12 cellular contexts compared by ENCODE assay signal in the genomic region with DNA sequence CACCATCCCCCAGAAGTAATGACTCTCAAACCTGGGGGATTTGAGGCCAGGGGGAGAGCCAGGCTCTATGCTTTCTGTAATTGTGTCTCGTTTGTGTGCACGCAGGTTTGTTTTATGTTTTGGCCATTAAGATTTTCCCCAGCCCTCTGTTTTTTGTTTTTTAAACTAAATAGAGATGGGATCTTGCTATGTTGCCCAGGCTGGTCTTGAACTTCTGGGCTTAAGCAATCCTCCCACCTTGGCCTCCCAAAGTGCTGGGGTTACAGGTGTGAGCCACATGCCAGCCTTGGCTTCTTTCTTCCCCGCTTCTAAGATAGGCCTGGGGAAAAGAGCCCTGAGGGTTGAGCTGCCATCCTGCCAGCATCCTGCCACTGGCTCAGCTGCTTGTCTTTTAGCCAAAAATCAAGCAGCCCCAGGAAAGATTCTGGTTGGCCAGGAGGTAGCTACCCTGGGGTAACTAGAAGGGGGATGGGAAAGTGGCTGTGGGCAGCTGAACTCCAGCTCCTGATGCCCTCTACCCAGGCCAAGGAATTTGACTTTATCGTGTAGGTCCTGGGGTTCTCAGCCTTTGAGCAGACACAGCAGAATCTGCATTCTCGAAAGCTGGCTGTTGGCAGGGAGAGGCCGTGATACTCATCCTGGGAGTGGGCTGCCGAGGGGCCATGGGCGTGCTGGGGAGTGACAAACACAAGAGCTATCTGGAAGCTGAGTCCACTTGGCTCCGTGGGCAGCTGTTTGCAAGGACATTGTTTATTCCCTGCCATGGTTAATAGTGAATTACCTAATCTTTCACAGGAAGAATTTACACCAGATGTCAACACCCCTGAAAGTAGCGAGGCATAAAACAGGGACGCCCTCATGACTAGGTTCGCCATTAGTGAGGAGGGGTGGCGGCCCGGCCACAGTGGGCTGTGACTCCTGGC. TPM values are rescaled to one million over a fixed set of nuclear protein-coding genes. Genes with fewer than 3 reads are reported as not detected.
A peak's percentile ranks its signal among the peaks of the same experiment; 100 is the strongest.
DNase-seq lines count a peak whose midpoint lies in the region; ATAC-seq and TF ChIP-seq lines count a peak whose summit lies in the region.
"Had no signal": no experiment of that assay in that cellular context is flagged by ENCODE, and none has a peak within 500 bp of the region (broad histone marks: within the 10 kb centered on the region; RNA-seq: fewer than 3 reads in every experiment).

No MANE protein-coding gene starts in this region.

- H3K36me3 ChIP-seq in right atrium auricular region (no peaks in the 10 kb centered on the region), skeletal muscle satellite cell (ENCODE audit: insufficient read depth, low read length) (peaks cover 22% of the 10 kb centered on the region)
- H3K36me3 ChIP-seq in effector memory CD4-positive, alpha-beta T cell (ENCODE audit: control insufficient read depth, insufficient read depth, low read length): peaks cover 11% of the 10 kb centered on the region

- POLR2A ChIA-PET in WTC11 (lab: Charles Lee): no interaction called here

- intact Hi-C loops in dorsolateral prefrontal cortex (cut with DNase I): no loop called here

- 0 out of 2 replicates have a peak, but pooled peaks cover 2% of the 10 kb centered on the region for H3K4me1 Mint-ChIP-seq in WTC11

- no peak overlapping the region for H3K4me3 ChIP-seq in right atrium auricular region
- H3K4me3 ChIP-seq in skeletal muscle satellite cell (ENCODE audit: low read length): no peak overlapping the region
- no peak overlapping the region for H3K4me3 ChIP-seq in dorsolateral prefrontal cortex
- no peak overlapping the region for H3K4me3 ChIP-seq in effector memory CD4-positive, alpha-beta T cell (ENCODE audit: insufficient read depth, low read depth, low read length, poor library complexity, severe bottlenecking)
- H3K4me3 ChIP-seq: K562 had no signal

- peak overlapping the region; percentile 69 to 80 for H3K27ac ChIP-seq in right atrium auricular region
- no peak overlapping the region for H3K27ac ChIP-seq in dorsolateral prefrontal cortex
- no peak overlapping the region for H3K27ac ChIP-seq in effector memory CD4-positive, alpha-beta T cell (ENCODE audit: insufficient read depth, low read length, poor library complexity, severe bottlenecking)
- H3K27ac ChIP-seq: VCaP had no signal

- CTCF ChIA-PET in WTC11 (lab: Charles Lee): interaction anchor here (0.6 to 3.0 kb wide), 6 partner anchors 13 to 1329 kb away, joined by 3 to 11 read pairs (median 6); no protein-coding TSS in a partner anchor

- H3K4me2 ChIP-seq in skeletal muscle satellite cell (ENCODE audit: low read length): peak overlapping the region; percentile 32

- peak; percentile 9 for DNase-seq in EL
- no peak for DNase-seq in WTC11 (ENCODE audit: low spot score)
- DNase-seq in right atrium auricular region (ENCODE audit: low spot score): no peak
- no peak for DNase-seq in DMS53 (lab: John Stamatoyannopoulos, UW)
- no peak for DNase-seq in NCI-H128 (lab: John Stamatoyannopoulos, UW; ENCODE audit: unreplicated experiment)
- no peak for DNase-seq in dorsolateral prefrontal cortex
- DNase-seq in effector memory CD4-positive, alpha-beta T cell: no peak
- DNase-seq: occipital lobe had no signal

- H3K9ac ChIP-seq in skeletal muscle satellite cell (ENCODE audit: low read depth, low read length): peak overlapping the region; percentile 33

- H3K27me3 ChIP-seq in right atrium auricular region (no peaks in the 10 kb centered on the region), skeletal muscle satellite cell (ENCODE audit: control insufficient read depth, insufficient read depth, low read length) (no peaks in the 10 kb centered on the region), dorsolateral prefrontal cortex (no peaks in the 10 kb centered on the region)
- H3K27me3 ChIP-seq in effector memory CD4-positive, alpha-beta T cell (replicated peaks; ENCODE audit: control insufficient read depth, insufficient read depth, low read length, poor library complexity, severe bottlenecking): no peaks in the 10 kb centered on the region

- no peaks in the 10 kb centered on the region for H3K9me3 ChIP-seq in right atrium auricular region
- H3K9me3 ChIP-seq in skeletal muscle satellite cell (replicated peaks; ENCODE audit: low read length): no peaks in the 10 kb centered on the region
- no peaks in the 10 kb centered on the region for H3K9me3 ChIP-seq in effector memory CD4-positive, alpha-beta T cell (ENCODE audit: control insufficient read depth, low read length)

- H3K4me3 Mint-ChIP-seq in WTC11: no peak overlapping the region
- H3K4me3 Mint-ChIP-seq: activated naive CD8-positive, alpha-beta T cell had no signal

- H3K36me3 Mint-ChIP-seq in WTC11: no peaks in the 10 kb centered on the region
- H3K36me3 Mint-ChIP-seq: activated naive CD8-positive, alpha-beta T cell had no signal

- H3K27ac Mint-ChIP-seq in WTC11: peak overlapping the region; percentile 15; the same call in 1 of the 2 replicates

- H3K4me1 ChIP-seq in right atrium auricular region (peaks cover 0 to 20% of the 10 kb centered on the region in 2 donors), skeletal muscle satellite cell (ENCODE audit: control insufficient read depth, insufficient read depth, low read length) (peaks cover 35% of the 10 kb centered on the region)
- no peaks in the 10 kb centered on the region for H3K4me1 ChIP-seq in effector memory CD4-positive, alpha-beta T cell (ENCODE audit: control insufficient read depth, insufficient read depth, low read length, poor library complexity, severe bottlenecking)

- no peaks in the 10 kb centered on the region for H3K9me3 Mint-ChIP-seq in WTC11

- H3K27me3 Mint-ChIP-seq in WTC11 (ENCODE audit: low read depth): no peaks in the 10 kb centered on the region
- H3K27me3 Mint-ChIP-seq: activated naive CD8-positive, alpha-beta T cell had no signal

- TF ChIP-seq CTCF in WTC11 (IDR thresholded peaks at IDR 0.05) (no peak), right atrium auricular region (IDR thresholded peaks at IDR 0.05) (no peak), dorsolateral prefrontal cortex (IDR thresholded peaks at IDR 0.05 in 54 of 56, conservative IDR thresholded peaks at IDR 0.05 in 2 of 56; ENCODE audit: low read depth in 1 of 56, partially characterized antibody in 56 of 56) (no peak)

- ATAC-seq in WTC11: no peak

TF ChIP-seq in WTC11, 78 proteins besides CTCF, POLR2A, EP300 and RAD21:
- TF ChIP-seq HMGA2 (CRISPR knock-in tag; IDR thresholded peaks at IDR 0.05) (no peak), FOXK1 (CRISPR knock-in tag; IDR thresholded peaks at IDR 0.05) (no peak), ZNF121 (CRISPR knock-in tag; IDR thresholded peaks at IDR 0.05) (peak; percentile 26; the same call in 1 of the 2 replicates)
- TF ChIP-seq, protein P1, sequence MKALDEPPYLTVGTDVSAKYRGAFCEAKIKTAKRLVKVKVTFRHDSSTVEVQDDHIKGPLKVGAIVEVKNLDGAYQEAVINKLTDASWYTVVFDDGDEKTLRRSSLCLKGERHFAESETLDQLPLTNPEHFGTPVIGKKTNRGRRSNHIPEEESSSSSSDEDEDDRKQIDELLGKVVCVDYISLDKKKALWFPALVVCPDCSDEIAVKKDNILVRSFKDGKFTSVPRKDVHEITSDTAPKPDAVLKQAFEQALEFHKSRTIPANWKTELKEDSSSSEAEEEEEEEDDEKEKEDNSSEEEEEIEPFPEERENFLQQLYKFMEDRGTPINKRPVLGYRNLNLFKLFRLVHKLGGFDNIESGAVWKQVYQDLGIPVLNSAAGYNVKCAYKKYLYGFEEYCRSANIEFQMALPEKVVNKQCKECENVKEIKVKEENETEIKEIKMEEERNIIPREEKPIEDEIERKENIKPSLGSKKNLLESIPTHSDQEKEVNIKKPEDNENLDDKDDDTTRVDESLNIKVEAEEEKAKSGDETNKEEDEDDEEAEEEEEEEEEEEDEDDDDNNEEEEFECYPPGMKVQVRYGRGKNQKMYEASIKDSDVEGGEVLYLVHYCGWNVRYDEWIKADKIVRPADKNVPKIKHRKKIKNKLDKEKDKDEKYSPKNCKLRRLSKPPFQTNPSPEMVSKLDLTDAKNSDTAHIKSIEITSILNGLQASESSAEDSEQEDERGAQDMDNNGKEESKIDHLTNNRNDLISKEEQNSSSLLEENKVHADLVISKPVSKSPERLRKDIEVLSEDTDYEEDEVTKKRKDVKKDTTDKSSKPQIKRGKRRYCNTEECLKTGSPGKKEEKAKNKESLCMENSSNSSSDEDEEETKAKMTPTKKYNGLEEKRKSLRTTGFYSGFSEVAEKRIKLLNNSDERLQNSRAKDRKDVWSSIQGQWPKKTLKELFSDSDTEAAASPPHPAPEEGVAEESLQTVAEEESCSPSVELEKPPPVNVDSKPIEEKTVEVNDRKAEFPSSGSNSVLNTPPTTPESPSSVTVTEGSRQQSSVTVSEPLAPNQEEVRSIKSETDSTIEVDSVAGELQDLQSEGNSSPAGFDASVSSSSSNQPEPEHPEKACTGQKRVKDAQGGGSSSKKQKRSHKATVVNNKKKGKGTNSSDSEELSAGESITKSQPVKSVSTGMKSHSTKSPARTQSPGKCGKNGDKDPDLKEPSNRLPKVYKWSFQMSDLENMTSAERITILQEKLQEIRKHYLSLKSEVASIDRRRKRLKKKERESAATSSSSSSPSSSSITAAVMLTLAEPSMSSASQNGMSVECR (CRISPR knock-in tag; IDR thresholded peaks at IDR 0.05; ENCODE audit: borderline replicate concordance): no peak

RNA-seq across cellular contexts. Expression of gene KDM8, which starts 18.5 kb away (rescaled TPM):
- total RNA-seq in WTC11 (2021): 10.9 to 16.5 TPM (median 11.7 TPM) in 3 replicates
- total RNA-seq in right atrium auricular region: 1 to 10 TPM; 2.9 to 3.8 TPM
- 1.5 and 2.0 TPM in 2 replicates for total RNA-seq in skeletal muscle satellite cell (2012; rRNA removed)
- 10 to 100 TPM in 117 of 120 experiments, 1 to 10 TPM in 3; 8.7 to 25.5 (median 15.1) TPM for total RNA-seq in dorsolateral prefrontal cortex

RNA-seq across cellular contexts. Expression of gene NSMCE1, which starts 46.7 kb away (rescaled TPM):
- total RNA-seq in WTC11 (2021) (29.4 to 44.8 TPM (median 43.8 TPM) in 3 replicates), right atrium auricular region (10 to 100 TPM; 24.0 to 35.8 TPM), dorsolateral prefrontal cortex (10 to 100 TPM; 22.8 to 53.0 (median 35.7) TPM)
- total RNA-seq in skeletal muscle satellite cell (2012; rRNA removed): 95.6 and 107 TPM in 2 replicates

Comparison
In these comparisons a context has a peak if more than half of its experiments do, and no peak if none do; other contexts are left out.
1. H3K27ac ChIP-seq: peak in right atrium auricular region (2 of 2); none in dorsolateral prefrontal cortex (0 of 59) and effector memory CD4-positive, alpha-beta T cell (single experiment).